Comparison of ENCODE assay signal across 8 cellular contexts in the genomic region with DNA sequence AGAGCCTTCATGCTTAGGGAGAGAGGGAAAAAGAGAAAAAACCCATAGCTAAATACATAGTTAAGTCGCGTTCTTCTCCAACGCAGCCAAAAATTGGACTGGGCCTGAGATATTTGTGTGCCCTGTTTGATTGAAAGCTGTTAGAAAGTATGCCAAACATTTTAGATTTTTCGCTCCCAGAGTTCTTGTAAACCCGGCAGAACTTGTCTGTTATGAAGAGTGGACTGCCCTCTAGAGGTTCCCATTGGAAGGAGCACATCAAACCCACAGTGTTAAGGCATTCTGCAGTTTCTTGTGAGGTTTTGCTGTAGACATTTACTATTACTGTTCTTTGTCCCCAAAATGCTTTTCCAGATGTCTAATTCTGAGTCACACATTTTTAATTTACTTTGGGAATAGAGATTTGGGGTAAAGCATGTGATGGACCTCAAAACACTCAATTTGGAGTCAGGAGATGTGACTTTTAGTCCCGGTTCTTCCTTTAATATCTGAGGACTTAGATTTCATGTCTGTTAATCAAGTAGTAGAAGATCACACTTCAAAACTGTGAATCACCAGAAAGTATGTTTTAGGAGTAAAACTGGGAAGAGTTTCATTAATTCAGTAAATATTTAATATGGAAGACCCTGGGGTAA.
DNase-seq lines count a peak whose midpoint lies in the region; ATAC-seq and TF ChIP-seq lines count a peak whose summit lies in the region.

No MANE protein-coding gene starts in this region.

- ATAC-seq in HG02798 (IDR thresholded peaks at IDR 0.05; ENCODE audit: poor library complexity, unreplicated experiment) = peak; percentile 65
- ATAC-seq in left lobe of liver = peak; percentile 66

- TF ChIP-seq CTCF in choroid plexus epithelial cell (conservative IDR thresholded peaks at IDR 0.05; ENCODE audit: low read depth, low read length) = peak; percentile 93

- peak in 3 of 4 experiments; percentile 6 to 8 (median 6) for DNase-seq in activated CD4-positive, CD25-positive, alpha-beta regulatory T cell (lab: John Stamatoyannopoulos, UW)
- DNase-seq in activated CD4-positive, CD25-positive, alpha-beta regulatory T cell treated with anti-CD3 and anti-CD28 coated beads, Interleukin-2, amount 50 U/mL, for 72 hours = no peak
- peak; percentile 34 to 39 for DNase-seq in NCI-H187 (lab: John Stamatoyannopoulos, UW)
- DNase-seq in UCSD-AML1 (lab: John Stamatoyannopoulos, UW; ENCODE audit: unreplicated experiment) = peak; percentile 9
- peak; percentile 97 for DNase-seq in choroid plexus epithelial cell (ENCODE audit: low read depth)
- DNase-seq in left lobe of liver (ENCODE audit: low spot score) = peak; percentile 78
- peak; percentile 42 for DNase-seq in stimulated activated CD4-positive, alpha-beta T cell treated with anti-CD3 and anti-CD28 coated beads, Interleukin-4, amount 100 ng/mL, for 1 hour

- H3K4me3 ChIP-seq in choroid plexus epithelial cell (ENCODE audit: low read depth, low read length) = no peak overlapping the region
